ENCODE assay signal across 15 cellular contexts in genomic region chr3:111299070-111299672, GRCh38.
DNase-seq lines count a peak whose midpoint lies in the region; ATAC-seq and TF ChIP-seq lines count a peak whose summit lies in the region.
"Had no signal": no experiment of that assay in that cellular context is flagged by ENCODE, and none has a peak within 500 bp of the region (broad histone marks: within the 10 kb centered on the region; RNA-seq: fewer than 3 reads in every experiment).

No MANE protein-coding gene starts in this region.

- no peaks in the 10 kb centered on the region for H3K36me3 ChIP-seq in mammary epithelial cell (ENCODE audit: insufficient read depth, low read length)
- H3K36me3 ChIP-seq: tibial nerve had no signal

- no peak overlapping the region for H3K27ac ChIP-seq in mammary epithelial cell (ENCODE audit: insufficient read depth, low read depth, low read length)
- H3K27ac ChIP-seq: tibial nerve, VCaP had no signal

- CTCF ChIA-PET in mammary epithelial cell (lab: Charles Lee; ENCODE audit: low non-redundant PET) (interaction anchor here (0.5 to 0.7 kb wide), 2 partner anchors 32 to 479 kb away, joined by 4 to 5 read pairs; no protein-coding TSS in a partner anchor), MCF 10A (lab: Yijun Ruan, JAX) (interaction anchor here (0.6 kb wide), 1 partner anchor 448 kb away, joined by 3 read pairs; no protein-coding TSS in a partner anchor)

- H4K20me1 ChIP-seq in mammary epithelial cell (ENCODE audit: insufficient read depth, low read length): no peaks in the 10 kb centered on the region

- no peaks in the 10 kb centered on the region for H3K79me2 ChIP-seq in mammary epithelial cell (ENCODE audit: insufficient read depth, low read length)

- H3K4me3 Mint-ChIP-seq in MCF 10A (ENCODE audit: unreplicated experiment): no peak overlapping the region
- no peak overlapping the region for H3K4me3 Mint-ChIP-seq in naive thymus-derived CD8-positive, alpha-beta T cell
- H3K4me3 Mint-ChIP-seq: activated T-helper 1 cell treated with anti-CD3 and anti-CD28 coated beads, Interleukin-12 subunit alpha, Interleukin-12 subunit beta, Interleukin-2, Interleukin-4 antibody, amounts not matched to agents 30 ng/mL and 10 ng/mL and 1 ng/mL, durations not matched to agents 14 hours and 24 hours and 36 hours had no signal

- DNase-seq in mammary epithelial cell (peak; percentile 69), MCF 10A (ENCODE audit: unreplicated experiment) (no peak), fibroblast of the aortic adventitia (ENCODE audit: low read depth) (peak; percentile 25), stromal cell of bone marrow (ENCODE audit: low read depth) (peak; percentile 24), T-helper 2 cell (no peak)
- DNase-seq in naive thymus-derived CD8-positive, alpha-beta T cell: no peak
- DNase-seq: central memory CD4-positive, alpha-beta T cell; kidney; NCI-H446; SHP77 had no signal

- intact Hi-C loops in mammary epithelial cell (cut with micrococcal nuclease): loop anchor here (2.0 kb wide), 1 partner anchor 40 kb away; no protein-coding TSS in a partner anchor
- intact Hi-C loops in MCF 10A (cut with micrococcal nuclease): no loop called here

- no peaks in the 10 kb centered on the region for H3K9me3 ChIP-seq in mammary epithelial cell (replicated peaks; ENCODE audit: insufficient read depth, low read length)
- H3K9me3 ChIP-seq: tibial nerve had no signal

- TF ChIP-seq CTCF in mammary epithelial cell (conservative IDR thresholded peaks at IDR 0.05 in 1 of 2, IDR thresholded peaks at IDR 0.05 in 1 of 2; ENCODE audit: extremely low read depth in 1 of 2, insufficient read depth in 1 of 2, low read depth in 1 of 2, low read length in 2 of 2) (peak in 1 of 2 donors; percentile 28), MCF 10A (IDR thresholded peaks at IDR 0.05; ENCODE audit: unreplicated experiment) (no peak), fibroblast of the aortic adventitia (IDR thresholded peaks at IDR 0.05; ENCODE audit: insufficient read depth, low read length) (no peak)

- 63% methylated on average over 4 of the region's 4 CpGs for WGBS in mammary epithelial cell (ENCODE audit: low coverage, missing lambda C conversion rate)

- H2AFZ ChIP-seq in mammary epithelial cell (ENCODE audit: low read depth, low read length): peak overlapping the region; percentile 10

- in situ Hi-C loops in mammary epithelial cell (cut with MboI; ENCODE audit: low sequenced_read_pairs in 2 of 2): no loop called here

- H3K9ac ChIP-seq in mammary epithelial cell (ENCODE audit: insufficient read depth, low read length): no peak overlapping the region

- H3K36me3 Mint-ChIP-seq in MCF 10A (ENCODE audit: insufficient read depth, unreplicated experiment): no peaks in the 10 kb centered on the region
- H3K36me3 Mint-ChIP-seq in naive thymus-derived CD8-positive, alpha-beta T cell: no peaks in the 10 kb centered on the region

- no peak overlapping the region for H3K27ac Mint-ChIP-seq in MCF 10A (ENCODE audit: low read depth, unreplicated experiment)
- H3K27ac Mint-ChIP-seq in naive thymus-derived CD8-positive, alpha-beta T cell: no peak overlapping the region
- H3K27ac Mint-ChIP-seq: activated T-helper 1 cell treated with anti-CD3 and anti-CD28 coated beads, Interleukin-12 subunit alpha, Interleukin-12 subunit beta, Interleukin-2, Interleukin-4 antibody, amounts not matched to agents 30 ng/mL and 10 ng/mL and 1 ng/mL, durations not matched to agents 14 hours and 24 hours and 36 hours had no signal

- H3K9me3 Mint-ChIP-seq in MCF 10A (ENCODE audit: unreplicated experiment): no peaks in the 10 kb centered on the region
- no peaks in the 10 kb centered on the region for H3K9me3 Mint-ChIP-seq in naive thymus-derived CD8-positive, alpha-beta T cell
- H3K9me3 Mint-ChIP-seq: activated T-helper 1 cell treated with anti-CD3 and anti-CD28 coated beads, Interleukin-12 subunit alpha, Interleukin-12 subunit beta, Interleukin-2, Interleukin-4 antibody, amounts not matched to agents 30 ng/mL and 10 ng/mL and 1 ng/mL, durations not matched to agents 14 hours and 24 hours and 36 hours had no signal

- H3K27me3 ChIP-seq in mammary epithelial cell (ENCODE audit: insufficient read depth, low read length): no peaks in the 10 kb centered on the region
- H3K27me3 ChIP-seq: tibial nerve had no signal

- BruUV-seq in mammary epithelial cell (replicated peaks; lab: Mats Ljungman, UMichigan): no TSS peak
- no TSS peak for BruUV-seq in MCF 10A (replicated peaks; lab: Mats Ljungman, UMichigan)

- no peaks in the 10 kb centered on the region for H3K4me1 ChIP-seq in mammary epithelial cell (ENCODE audit: insufficient read depth, low read length)
- H3K4me1 ChIP-seq: tibial nerve had no signal

- POLR2A ChIA-PET in MCF 10A (lab: Yijun Ruan, JAX): no interaction called here
- POLR2A ChIA-PET in naive thymus-derived CD8-positive, alpha-beta T cell (lab: Charles Lee): no interaction called here

- ATAC-seq in SK-N-SH treated with all-trans-retinoic acid at 6 μM for 48 hours: peak; percentile 60; the same call in 2 of the 3 replicates
- ATAC-seq in HG02885 (IDR thresholded peaks at IDR 0.05; ENCODE audit: poor library complexity, unreplicated experiment): no peak
- ATAC-seq in naive thymus-derived CD8-positive, alpha-beta T cell: no peak

- no peaks in the 10 kb centered on the region for H3K4me1 Mint-ChIP-seq in MCF 10A (ENCODE audit: insufficient read depth, unreplicated experiment)
- peaks cover 5 to 18% (median 11%) of the 10 kb centered on the region in 4 donors for H3K4me1 Mint-ChIP-seq in naive thymus-derived CD8-positive, alpha-beta T cell

- no peak overlapping the region for H3K4me2 ChIP-seq in mammary epithelial cell (ENCODE audit: insufficient read depth, low read depth, low read length)

- no peak overlapping the region for H3K4me3 ChIP-seq in mammary epithelial cell (replicated peaks in 1 of 3; ENCODE audit: insufficient read depth in 1 of 3, low read depth in 2 of 3, low read length in 3 of 3)
- H3K4me3 ChIP-seq in fibroblast of the aortic adventitia (ENCODE audit: low read depth, low read length): no peak overlapping the region
- H3K4me3 ChIP-seq: tibial nerve had no signal

- dilution Hi-C loops in mammary epithelial cell (cut with HindIII; ENCODE audit: low sequenced_read_pairs): no loop called here

- no peaks in the 10 kb centered on the region for H3K27me3 Mint-ChIP-seq in MCF 10A (ENCODE audit: insufficient read depth, unreplicated experiment)
- no peaks in the 10 kb centered on the region for H3K27me3 Mint-ChIP-seq in naive thymus-derived CD8-positive, alpha-beta T cell

TF ChIP-seq in SK-N-SH treated with all-trans-retinoic acid at 6 μM for 48 hours, 23 proteins besides CTCF, POLR2A, EP300 and RAD21:
- TF ChIP-seq TOX (CRISPR knock-in tag; IDR thresholded peaks at IDR 0.05; ENCODE audit: borderline replicate concordance) (no peak), ZNF565 (CRISPR knock-in tag; conservative IDR thresholded peaks at IDR 0.05; ENCODE audit: low read depth) (no peak), ARNTL (CRISPR knock-in tag; IDR thresholded peaks at IDR 0.05; ENCODE audit: borderline replicate concordance, low read depth) (no peak), TSHZ2 (CRISPR knock-in tag; IDR thresholded peaks at IDR 0.05) (no peak), CSDC2 (CRISPR knock-in tag; IDR thresholded peaks at IDR 0.05) (no peak), SNAI2 (CRISPR knock-in tag; IDR thresholded peaks at IDR 0.05) (no peak), ZFP3 (CRISPR knock-in tag; IDR thresholded peaks at IDR 0.05) (no peak), GLIS3 (CRISPR knock-in tag; IDR thresholded peaks at IDR 0.05) (no peak), ZFP30 (CRISPR knock-in tag; IDR thresholded peaks at IDR 0.05) (no peak), ZNF70 (CRISPR knock-in tag; IDR thresholded peaks at IDR 0.05) (no peak), OSR1 (CRISPR knock-in tag; IDR thresholded peaks at IDR 0.05) (no peak), ZNF8 (CRISPR knock-in tag; IDR thresholded peaks at IDR 0.05) (no peak), TCF4 (CRISPR knock-in tag; IDR thresholded peaks at IDR 0.05; ENCODE audit: borderline replicate concordance) (no peak)

Comparison
In these comparisons a context has a peak if more than half of its experiments do, and no peak if none do; other contexts are left out.
1. DNase-seq: peak in mammary epithelial cell (single experiment), fibroblast of the aortic adventitia (single experiment) and stromal cell of bone marrow (single experiment); none in MCF 10A (single experiment), T-helper 2 cell (0 of 5) and naive thymus-derived CD8-positive, alpha-beta T cell (0 of 10).